In the genomic region with DNA sequence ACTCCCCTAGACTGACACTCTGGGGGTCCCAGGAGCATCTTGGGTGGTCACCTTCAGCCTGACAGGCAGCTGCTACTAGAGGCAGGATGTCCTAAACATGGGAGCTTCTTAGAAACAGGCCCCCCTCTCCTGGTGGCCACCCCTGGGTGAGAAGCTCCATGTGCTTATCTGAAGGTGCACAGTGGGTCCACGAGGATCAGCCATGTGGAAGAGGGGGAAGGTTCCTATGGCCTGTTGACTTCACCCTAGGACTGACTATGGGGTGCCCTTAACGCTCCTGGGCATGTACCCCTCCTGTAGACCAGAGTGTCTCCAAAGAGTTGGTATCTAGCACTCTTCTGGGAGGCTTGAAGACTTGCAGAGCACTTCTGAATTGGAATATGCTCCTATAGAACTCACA, we compare ENCODE assay signal across 28 cellular contexts.
"Had no signal": no experiment of that assay in that cellular context is flagged by ENCODE, and none has a peak within 500 bp of the region (broad histone marks: within the 10 kb centered on the region; RNA-seq: fewer than 3 reads in every experiment).

No MANE protein-coding gene starts in this region.

- ATAC-seq: effector memory CD8-positive, alpha-beta T cell; esophagus mucosa; foreskin keratinocyte; gastrocnemius medialis; gastroesophageal sphincter; heart left ventricle; heart right ventricle had no signal

- H3K4me3 ChIP-seq: colonic mucosa, coronary artery, dorsolateral prefrontal cortex, esophagus muscularis mucosa, esophagus squamous epithelium, gastrocnemius medialis, gastroesophageal sphincter, heart left ventricle, heart right ventricle had no signal

- H3K36me3 ChIP-seq: colonic mucosa, esophagus muscularis mucosa, esophagus squamous epithelium, gastrocnemius medialis, gastroesophageal sphincter, heart left ventricle, heart right ventricle had no signal

- H3K27ac ChIP-seq: colonic mucosa, coronary artery, dorsolateral prefrontal cortex, epithelial cell of prostate, esophagus muscularis mucosa, esophagus squamous epithelium, foreskin keratinocyte, gastrocnemius medialis, gastroesophageal sphincter, heart left ventricle, heart right ventricle had no signal

- DNase-seq: colonic mucosa; cortex of kidney; dermis blood vessel endothelial cell; dorsolateral prefrontal cortex; effector CD4-positive, alpha-beta T cell; effector CD8-positive, alpha-beta T cell; effector memory CD4-positive, alpha-beta T cell; effector memory CD8-positive, alpha-beta T cell; endodermal cell; erythroblast; esophagus squamous epithelium; foreskin fibroblast; foreskin keratinocyte; foreskin melanocyte; gastrocnemius medialis; glutamatergic neuron; head of caudate nucleus; heart left ventricle; heart right ventricle had no signal

- H3K27me3 ChIP-seq: colonic mucosa, esophagus muscularis mucosa, gastrocnemius medialis had no signal

- H3K9me3 ChIP-seq: colonic mucosa, esophagus muscularis mucosa, esophagus squamous epithelium, gastrocnemius medialis, gastroesophageal sphincter, heart left ventricle, heart right ventricle had no signal

- FAIRE-seq: colon, endometrium, endothelial cell of umbilical vein, frontal cortex had no signal

- H3K4me1 ChIP-seq: colonic mucosa, esophagus muscularis mucosa, esophagus squamous epithelium, foreskin keratinocyte, gastrocnemius medialis, gastroesophageal sphincter, heart left ventricle, heart right ventricle had no signal
